In genomic region chr11:62841361-62842170, GRCh38 we compare ENCODE assay signal across 1 cellular context.
TF ChIP-seq lines count a peak whose summit lies in the region.

No MANE protein-coding gene starts in this region.

TF ChIP-seq in SK-N-SH treated with all-trans-retinoic acid at 6 μM for 48 hours, 23 proteins besides CTCF, POLR2A, EP300 and RAD21 (continued from another document):
- TF ChIP-seq, protein P1, sequence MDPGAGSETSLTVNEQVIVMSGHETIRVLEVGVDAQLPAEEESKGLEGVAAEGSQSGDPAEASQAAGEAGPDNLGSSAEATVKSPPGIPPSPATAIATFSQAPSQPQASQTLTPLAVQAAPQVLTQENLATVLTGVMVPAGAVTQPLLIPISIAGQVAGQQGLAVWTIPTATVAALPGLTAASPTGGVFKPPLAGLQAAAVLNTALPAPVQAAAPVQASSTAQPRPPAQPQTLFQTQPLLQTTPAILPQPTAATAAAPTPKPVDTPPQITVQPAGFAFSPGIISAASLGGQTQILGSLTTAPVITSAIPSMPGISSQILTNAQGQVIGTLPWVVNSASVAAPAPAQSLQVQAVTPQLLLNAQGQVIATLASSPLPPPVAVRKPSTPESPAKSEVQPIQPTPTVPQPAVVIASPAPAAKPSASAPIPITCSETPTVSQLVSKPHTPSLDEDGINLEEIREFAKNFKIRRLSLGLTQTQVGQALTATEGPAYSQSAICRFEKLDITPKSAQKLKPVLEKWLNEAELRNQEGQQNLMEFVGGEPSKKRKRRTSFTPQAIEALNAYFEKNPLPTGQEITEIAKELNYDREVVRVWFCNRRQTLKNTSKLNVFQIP (CRISPR knock-in tag; IDR thresholded peaks at IDR 0.05; ENCODE audit: borderline replicate concordance, low read depth): peak; percentile 100
- peak; percentile 99 for TF ChIP-seq ZNF565 (CRISPR knock-in tag; conservative IDR thresholded peaks at IDR 0.05; ENCODE audit: low read depth)
- peak; percentile 99 for TF ChIP-seq PPARA (CRISPR knock-in tag; IDR thresholded peaks at IDR 0.05; ENCODE audit: borderline replicate concordance)
- TF ChIP-seq ZC3H10 (CRISPR knock-in tag; IDR thresholded peaks at IDR 0.05): peak; percentile 100
- TF ChIP-seq OSR1 (CRISPR knock-in tag; IDR thresholded peaks at IDR 0.05): no peak
- peak; percentile 100 for TF ChIP-seq SNAI2 (CRISPR knock-in tag; IDR thresholded peaks at IDR 0.05)
- TF ChIP-seq GLIS3 (CRISPR knock-in tag; IDR thresholded peaks at IDR 0.05): peak; percentile 100
- TF ChIP-seq PATZ1 (CRISPR knock-in tag; IDR thresholded peaks at IDR 0.05; ENCODE audit: borderline replicate concordance): peak; percentile 100
- TF ChIP-seq ISL1 (CRISPR knock-in tag; IDR thresholded peaks at IDR 0.05): peak; percentile 63; the same call in 1 of the 2 replicates
- TF ChIP-seq ZNF70 (CRISPR knock-in tag; IDR thresholded peaks at IDR 0.05): peak; percentile 96
